ENCODE assay signal across 32 cellular contexts in genomic region chr15:87089551-87089950, GRCh38.
"Had no signal": no experiment of that assay in that cellular context is flagged by ENCODE, and none has a peak within 500 bp of the region (broad histone marks: within the 10 kb centered on the region; RNA-seq: fewer than 3 reads in every experiment).

No MANE protein-coding gene starts in this region.

- H3K9me3 ChIP-seq: adrenal gland, body of pancreas had no signal

- DNase-seq: activated B cell treated with CpG ODN at 0.5 μM for 24 hours; activated CD4-positive, alpha-beta memory T cell treated with anti-CD3 and anti-CD28 coated beads for 36 hours; activated CD4-positive, alpha-beta T cell treated with anti-CD3 and anti-CD28 coated beads for 4 hours; activated CD4-positive, alpha-beta T cell treated with anti-CD3 and anti-CD28 coated beads, Interleukin-2, amount 10 ng/mL, durations not matched to agents 24 days and 14 days; activated CD4-positive, alpha-beta T cell treated with anti-CD3 and anti-CD28 coated beads, Interleukin-2, amount 50 U/mL, for 1 hour; activated CD4-positive, alpha-beta T cell treated with anti-CD3 and anti-CD28 coated beads, Interleukin-2, amount 50 U/mL, for 4 hours; activated CD4-positive, CD25-positive, alpha-beta regulatory T cell treated with anti-CD3 and anti-CD28 coated beads, Interleukin-2, amount 50 U/mL, for 72 hours; activated CD8-positive, alpha-beta memory T cell treated with anti-CD3 and anti-CD28 coated beads, Interleukin-2, amount 50 U/mL, for 4 hours; activated CD8-positive, alpha-beta T cell treated with anti-CD3 and anti-CD28 coated beads for 36 hours; activated effector memory CD4-positive, alpha-beta T cell treated with anti-CD3 and anti-CD28 coated beads, Interleukin-2, amount 50 U/mL, for 16 hours; activated gamma-delta T cell treated with Interleukin-2 at 50 U/mL for 16 hours; activated naive CD4-positive, alpha-beta T cell; activated naive CD4-positive, alpha-beta T cell treated with anti-CD3 and anti-CD28 coated beads for 36 hours; activated naive CD4-positive, alpha-beta T cell treated with anti-CD3 and anti-CD28 coated beads, Interleukin-2, amount 50 U/mL, for 16 hours; activated naive CD8-positive, alpha-beta T cell treated with anti-CD3 and anti-CD28 coated beads for 36 hours; activated T-cell treated with anti-CD3 and anti-CD28 coated beads for 4 hours; activated T-cell treated with anti-CD3 and anti-CD28 coated beads, Interleukin-2, amount 50 U/mL, for 1 hour; activated T-cell treated with anti-CD3 and anti-CD28 coated beads, Interleukin-2, amount 50 U/mL, for 4 hours; activated T-cell treated with anti-CD3 and anti-CD28 coated beads, Interleukin-2, amount 50 U/mL, for 72 hours; adrenal gland; amniotic stem cell; aorta; body of pancreas; brain microvascular endothelial cell; central memory CD4-positive, alpha-beta T cell; T-helper 1 cell; T-helper 2 cell; T-helper 9 cell had no signal

- H3K4me3 ChIP-seq: adrenal gland, body of pancreas had no signal

- ATAC-seq: activated CD8-positive, alpha-beta T cell treated with anti-CD3 and anti-CD28 coated beads for 36 hours; activated naive CD4-positive, alpha-beta T cell treated with anti-CD3 and anti-CD28 coated beads, Interleukin-2, amount 50 U/mL, for 72 hours; activated T-cell treated with anti-CD3 and anti-CD28 coated beads, Interleukin-2, amount 50 U/mL, for 4 hours; activated T-cell treated with anti-CD3 and anti-CD28 coated beads, Interleukin-2, amount 50 U/mL, for 72 hours; activated T-helper 17 cell treated with anti-CD3 and anti-CD28 coated beads, Interleukin-2, amount 50 U/mL, for 72 hours; body of pancreas had no signal

- H3K36me3 ChIP-seq: adrenal gland, brain microvascular endothelial cell had no signal

- H3K4me1 ChIP-seq: adrenal gland, body of pancreas had no signal

- H3K27me3 ChIP-seq: adrenal gland, body of pancreas, brain microvascular endothelial cell had no signal

- H3K27ac ChIP-seq: adrenal gland, body of pancreas, brain microvascular endothelial cell, VCaP had no signal

- FAIRE-seq: astrocyte had no signal
